ENCODE assay signal across 1 cellular context in genomic region chr4:186726440-186727148, GRCh38.
TF ChIP-seq lines count a peak whose summit lies in the region.

No MANE protein-coding gene starts in this region.

TF ChIP-seq in HepG2, 621 proteins besides CTCF, POLR2A, EP300 and RAD21 (continued from another document and continues in another):
- TF ChIP-seq GLMP (CRISPR knock-in tag; IDR thresholded peaks at IDR 0.05; ENCODE audit: borderline replicate concordance) (no peak), ZNF687 (CRISPR knock-in tag; IDR thresholded peaks at IDR 0.05) (peak; percentile 79), NR2F6 (IDR thresholded peaks at IDR 0.05) (no peak), NR2F6 (CRISPR knock-in tag; IDR thresholded peaks at IDR 0.05) (no peak), NFE2L2 (IDR thresholded peaks at IDR 0.05; ENCODE audit: low read length) (no peak), RAD51 (IDR thresholded peaks at IDR 0.05; ENCODE audit: borderline replicate concordance) (no peak), ZNF138 (CRISPR knock-in tag; IDR thresholded peaks at IDR 0.05; ENCODE audit: low read depth) (peak; percentile 88; the same call in 1 of the 2 replicates), ZNF558 (CRISPR knock-in tag; IDR thresholded peaks at IDR 0.05; ENCODE audit: borderline replicate concordance) (no peak; the same call in 1 of the 2 replicates), ZNF609 (CRISPR knock-in tag; IDR thresholded peaks at IDR 0.05; ENCODE audit: borderline replicate concordance) (peak; percentile 79), ZSCAN25 (CRISPR knock-in tag; IDR thresholded peaks at IDR 0.05) (peak; percentile 28; the same call in 1 of the 2 replicates), ATF6 (CRISPR knock-in tag; conservative IDR thresholded peaks at IDR 0.05) (no peak), FOXP1 (IDR thresholded peaks at IDR 0.05) (no peak), FOXP1 (CRISPR knock-in tag; IDR thresholded peaks at IDR 0.05) (no peak), ZSCAN29 (CRISPR knock-in tag; conservative IDR thresholded peaks at IDR 0.05) (0 out of 2 replicates have a peak, but pooled peaks have one; percentile 43), ZNF446 (CRISPR knock-in tag; IDR thresholded peaks at IDR 0.05) (no peak), ZBTB33 (CRISPR knock-in tag; IDR thresholded peaks at IDR 0.05) (peak; percentile 29; the same call in 1 of the 2 replicates), ZNF788 (CRISPR knock-in tag; IDR thresholded peaks at IDR 0.05; ENCODE audit: borderline replicate concordance) (peak; percentile 82; the same call in 1 of the 2 replicates), RFX1 (IDR thresholded peaks at IDR 0.05) (no peak), RELA (CRISPR knock-in tag; IDR thresholded peaks at IDR 0.05) (0 out of 2 replicates have a peak, but pooled peaks have one; percentile 70), ZFP36L2 (CRISPR knock-in tag; IDR thresholded peaks at IDR 0.05) (no peak), IKZF1 (IDR thresholded peaks at IDR 0.05) (no peak), ARHGAP35 (CRISPR knock-in tag; IDR thresholded peaks at IDR 0.05; ENCODE audit: borderline replicate concordance) (peak; percentile 78; the same call in 1 of the 2 replicates), DMAP1 (CRISPR knock-in tag; IDR thresholded peaks at IDR 0.05) (peak; percentile 19; the same call in 1 of the 2 replicates), THRA (CRISPR knock-in tag; IDR thresholded peaks at IDR 0.05; ENCODE audit: borderline replicate concordance) (peak; percentile 17; the same call in 1 of the 2 replicates), ZNF552 (CRISPR knock-in tag; IDR thresholded peaks at IDR 0.05; ENCODE audit: borderline replicate concordance) (no peak; the same call in 1 of the 2 replicates), ZNF569 (CRISPR knock-in tag; IDR thresholded peaks at IDR 0.05; ENCODE audit: borderline replicate concordance) (no peak), CHD4 (IDR thresholded peaks at IDR 0.05; ENCODE audit: borderline replicate concordance, low read length) (no peak), FOXO1 (CRISPR knock-in tag; IDR thresholded peaks at IDR 0.05) (peak; percentile 66), HNF4G (IDR thresholded peaks at IDR 0.05; ENCODE audit: borderline replicate concordance, low read depth, low read length) (no peak), HNF4G (CRISPR knock-in tag; IDR thresholded peaks at IDR 0.05; ENCODE audit: borderline replicate concordance, low read depth) (no peak; the same call in 1 of the 2 replicates), CSRNP1 (CRISPR knock-in tag; IDR thresholded peaks at IDR 0.05) (0 out of 2 replicates have a peak, but pooled peaks have one; percentile 43), ZNF652 (CRISPR knock-in tag; IDR thresholded peaks at IDR 0.05; ENCODE audit: borderline replicate concordance, low read depth) (no peak), FOXO4 (CRISPR knock-in tag; conservative IDR thresholded peaks at IDR 0.05) (0 out of 2 replicates have a peak, but pooled peaks have one; percentile 78), SRY (CRISPR knock-in tag; IDR thresholded peaks at IDR 0.05) (no peak; the same call in 1 of the 2 replicates), PAX8 (CRISPR knock-in tag; IDR thresholded peaks at IDR 0.05; ENCODE audit: borderline replicate concordance) (0 out of 2 replicates have a peak, but pooled peaks have one; percentile 47), KLF13 (CRISPR knock-in tag; IDR thresholded peaks at IDR 0.05) (no peak), IRX3 (CRISPR knock-in tag; IDR thresholded peaks at IDR 0.05; ENCODE audit: borderline replicate concordance, low read depth) (no peak), SALL2 (CRISPR knock-in tag; IDR thresholded peaks at IDR 0.05) (peak; percentile 90), JUNB (CRISPR knock-in tag; IDR thresholded peaks at IDR 0.05; ENCODE audit: borderline replicate concordance) (no peak), ZNF34 (CRISPR knock-in tag; IDR thresholded peaks at IDR 0.05; ENCODE audit: borderline replicate concordance) (no peak), NFATC3 (CRISPR knock-in tag; IDR thresholded peaks at IDR 0.05) (no peak), ZNF451 (CRISPR knock-in tag; IDR thresholded peaks at IDR 0.05) (peak; percentile 93), ZNF382 (CRISPR knock-in tag; IDR thresholded peaks at IDR 0.05; ENCODE audit: borderline replicate concordance) (no peak)
